17 cellular contexts compared by ENCODE assay signal in the genomic region with DNA sequence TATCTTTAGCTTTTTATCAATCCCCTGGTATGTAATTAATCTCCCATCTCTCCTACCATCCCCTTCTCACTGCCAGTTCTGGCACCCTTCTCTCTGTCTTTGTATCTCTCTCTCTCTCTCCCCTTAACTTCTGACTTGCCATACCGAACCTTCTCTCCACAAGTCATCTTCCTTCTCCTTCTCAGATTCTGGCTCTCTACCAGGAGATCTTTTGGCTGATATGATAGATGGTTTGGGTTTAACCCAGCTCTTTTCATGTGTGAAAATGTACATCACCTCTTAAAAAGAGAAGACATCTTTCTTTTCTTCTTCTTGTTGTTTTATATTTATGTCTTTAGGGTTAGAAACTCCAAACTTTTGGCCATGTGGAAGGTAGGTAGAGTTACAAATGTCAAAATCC.
"Had no signal": no experiment of that assay in that cellular context is flagged by ENCODE, and none has a peak within 500 bp of the region (broad histone marks: within the 10 kb centered on the region; RNA-seq: fewer than 3 reads in every experiment).

No MANE protein-coding gene starts in this region.

- ATAC-seq: effector memory CD8-positive, alpha-beta T cell; left colon; psoas muscle; right lobe of liver; stimulated activated memory B cell treated with anti-CD40 and anti-IgM and Interleukin-4, amounts not matched to agents 10 μg/mL and 1 μg/mL and 100 μg/mL, for 72 hours had no signal

- H3K27me3 ChIP-seq: esophagus muscularis mucosa, hepatocyte, right lobe of liver, testis, tibial nerve had no signal

- H3K4me1 ChIP-seq: esophagus muscularis mucosa, psoas muscle, right lobe of liver, testis, tibial nerve had no signal

- DNase-seq: effector memory CD8-positive, alpha-beta T cell; foreskin melanocyte; head of caudate nucleus; left colon; mesendoderm; naive B cell; nephron progenitor cell; psoas muscle; retina; right lobe of liver; stimulated activated CD4-positive, alpha-beta T cell treated with anti-CD3 and anti-CD28 coated beads, Interleukin-4, amount 100 ng/mL, for 24 hours; testis had no signal

- H3K9me3 ChIP-seq: esophagus muscularis mucosa, psoas muscle, right lobe of liver, testis, tibial nerve had no signal

- H3K4me2 ChIP-seq: hepatocyte had no signal

- H2AFZ ChIP-seq: hepatocyte had no signal

- H3K36me3 ChIP-seq: esophagus muscularis mucosa, right lobe of liver, tibial nerve had no signal

- H3K4me3 ChIP-seq: esophagus muscularis mucosa, hepatocyte, psoas muscle, right lobe of liver, testis, tibial nerve had no signal

- H3K79me2 ChIP-seq: hepatocyte had no signal

- H3K27ac ChIP-seq: epithelial cell of prostate, esophagus muscularis mucosa, hepatocyte, psoas muscle, right lobe of liver, testis, tibial nerve had no signal
